8 cellular contexts compared by ENCODE assay signal in the genomic region with DNA sequence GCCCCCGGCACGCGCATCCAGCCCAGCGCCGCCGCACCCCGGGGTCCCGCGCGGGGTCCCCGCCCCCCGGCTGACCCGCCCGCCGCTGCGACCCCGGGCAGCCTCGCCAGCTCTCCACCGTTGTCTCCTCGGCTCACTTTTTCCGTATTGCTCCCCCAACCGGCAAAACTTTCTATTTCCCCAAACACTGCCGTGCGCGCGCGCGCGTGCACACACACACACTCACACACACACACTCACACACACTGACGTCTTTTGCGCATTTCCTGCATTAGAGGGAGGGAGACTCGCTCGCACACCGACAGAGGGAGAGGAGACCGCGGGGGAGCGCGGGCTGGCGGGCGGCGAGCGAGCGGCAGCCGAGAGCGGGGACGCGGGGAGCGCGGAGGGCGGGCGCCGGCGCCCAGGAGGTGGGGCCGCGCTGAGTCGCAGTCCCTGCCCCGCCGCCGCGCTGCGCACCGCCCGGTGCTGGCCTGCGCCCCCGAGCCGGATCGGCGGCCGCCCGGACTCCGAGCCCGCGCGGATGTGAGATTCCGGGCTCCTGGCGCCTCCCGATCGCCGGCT. TPM values are rescaled to one million over a fixed set of nuclear protein-coding genes. Genes with fewer than 3 reads are reported as not detected.
DNase-seq lines count a peak whose midpoint lies in the region; ATAC-seq and TF ChIP-seq lines count a peak whose summit lies in the region.

No MANE protein-coding gene starts in this region.

- H4K20me1 ChIP-seq in PC-3 (ENCODE audit: low read length) = no peaks in the 10 kb centered on the region

- intact Hi-C loops in PC-3 (cut with micrococcal nuclease) = loop anchor here (1.0 to 5.0 kb wide), 3 partner anchors 36 to 288 kb away; no protein-coding TSS in a partner anchor

- no peaks in the 10 kb centered on the region for H3K9me3 ChIP-seq in HUES48 (ENCODE audit: control insufficient read depth, insufficient read depth, low read length)
- no peaks in the 10 kb centered on the region for H3K9me3 ChIP-seq in PC-3 (ENCODE audit: low read length)
- no peaks in the 10 kb centered on the region for H3K9me3 ChIP-seq in esophagus (ENCODE audit: control insufficient read depth in 2 of 2, insufficient read depth in 1 of 2, low read depth in 1 of 2, low read length in 1 of 2)
- no peaks in the 10 kb centered on the region for H3K9me3 ChIP-seq in muscle layer of colon (ENCODE audit: low read length)

- H3K79me2 ChIP-seq in PC-3 (ENCODE audit: low read length) = peaks cover 41% of the 10 kb centered on the region

- BruUV-seq in PC-3 (replicated peaks; lab: Mats Ljungman, UMichigan) = no TSS peak

- peak overlapping the region; percentile 100 for H3K4me2 ChIP-seq in PC-3 (ENCODE audit: low read length)

- peak; percentile 54 for TF ChIP-seq CTCF in PC-3 (conservative IDR thresholded peaks at IDR 0.05; ENCODE audit: low read depth, low read length)

- peaks cover 33% of the 10 kb centered on the region for H3K4me1 Mint-ChIP-seq in activated T-cell treated with anti-CD3 and anti-CD28 coated beads, Interleukin-2, amount 50 U/mL, for 24 hours (ENCODE audit: low read depth)

- DNase-seq in DMS114 treated with DMSO at 0.1 percent for 48 hours (lab: John Stamatoyannopoulos, UW; ENCODE audit: unreplicated experiment) (peak; percentile 79), PC-3 (peak; percentile 95)
- DNase-seq in activated T-cell treated with anti-CD3 and anti-CD28 coated beads, Interleukin-2, amount 50 U/mL, for 24 hours = peak; percentile 91
- peak; percentile 93 for DNase-seq in stimulated activated CD8-positive, alpha-beta memory T cell treated with anti-CD3 and anti-CD28 coated beads, Interleukin-4, amount 100 ng/mL, for 48 hours

- CTCF ChIA-PET in PC-3 (lab: Charles Lee) = interaction anchor here (0.6 to 1.0 kb wide), 3 partner anchors 128 to 285 kb away, joined by 3 read pairs; no protein-coding TSS in a partner anchor

- peak overlapping the region; percentile 85 for H3K4me3 Mint-ChIP-seq in activated T-cell treated with anti-CD3 and anti-CD28 coated beads, Interleukin-2, amount 50 U/mL, for 24 hours

- H3K9me2 ChIP-seq in PC-3 (replicated peaks; ENCODE audit: low read length) = no peaks in the 10 kb centered on the region

- 0% methylated on average over 60 to 79 of the region's 79 CpGs for WGBS in esophagus, 2 donors

- H3K36me3 Mint-ChIP-seq in activated T-cell treated with anti-CD3 and anti-CD28 coated beads, Interleukin-2, amount 50 U/mL, for 24 hours (ENCODE audit: low read depth) = peaks cover 14% of the 10 kb centered on the region

- H3K27me3 ChIP-seq in HUES48 (ENCODE audit: control insufficient read depth, insufficient read depth, low read length) (peaks cover 82% of the 10 kb centered on the region), PC-3 (ENCODE audit: low read length) (no peaks in the 10 kb centered on the region), esophagus (ENCODE audit: control insufficient read depth in 1 of 2, insufficient read depth in 2 of 2, low read length in 2 of 2) (no peaks in the 10 kb centered on the region), muscle layer of colon (ENCODE audit: control insufficient read depth in 1 of 2, insufficient read depth in 2 of 2, low read length in 2 of 2) (no peaks in the 10 kb centered on the region)

- no peaks in the 10 kb centered on the region for H3F3A ChIP-seq in PC-3 (ENCODE audit: low read length, unreplicated experiment)

- H3K27ac ChIP-seq in HUES48 (ENCODE audit: low read depth, low read length) (no peak overlapping the region), PC-3 (ENCODE audit: low read length) (peak overlapping the region; percentile 47), esophagus (ENCODE audit: low read depth in 2 of 2, low read length in 1 of 2) (peak overlapping the region; percentile 98), muscle layer of colon (ENCODE audit: low read depth, low read length) (peak overlapping the region; percentile 99)

- H3K27ac Mint-ChIP-seq in activated T-cell treated with anti-CD3 and anti-CD28 coated beads, Interleukin-2, amount 50 U/mL, for 24 hours = peak overlapping the region; percentile 94

- peak; percentile 71 for ATAC-seq in GM21390 (IDR thresholded peaks at IDR 0.05; ENCODE audit: unreplicated experiment)
- peak; percentile 74 for ATAC-seq in PC-3

- H2AFZ ChIP-seq in PC-3 (ENCODE audit: low read length) = peak overlapping the region; percentile 100

- peaks cover 10% of the 10 kb centered on the region for H3K27me3 Mint-ChIP-seq in activated T-cell treated with anti-CD3 and anti-CD28 coated beads, Interleukin-2, amount 50 U/mL, for 24 hours

- POLR2A ChIA-PET in PC-3 (lab: Charles Lee; ENCODE audit: unreplicated experiment) = no interaction called here

- H3K4me1 ChIP-seq in HUES48 (ENCODE audit: control insufficient read depth, insufficient read depth, low read length) = peaks cover 6% of the 10 kb centered on the region; the same call in 1 of the 2 replicates
- H3K4me1 ChIP-seq in PC-3 (ENCODE audit: insufficient read depth, low read length) = peaks cover 18% of the 10 kb centered on the region
- peaks cover 3 to 5% of the 10 kb centered on the region in 2 donors for H3K4me1 ChIP-seq in esophagus (ENCODE audit: control insufficient read depth in 2 of 2, insufficient read depth in 2 of 2, low read length in 1 of 2)
- peaks cover 50% of the 10 kb centered on the region for H3K4me1 ChIP-seq in muscle layer of colon (ENCODE audit: insufficient read depth, low read length)

- H3K36me3 ChIP-seq in HUES48 (ENCODE audit: control insufficient read depth, insufficient read depth, low read length) = no peaks in the 10 kb centered on the region
- H3K36me3 ChIP-seq in PC-3 (ENCODE audit: low read depth, low read length) = no peaks in the 10 kb centered on the region
- H3K36me3 ChIP-seq in esophagus (ENCODE audit: control insufficient read depth in 2 of 2, insufficient read depth in 2 of 2, low read length in 1 of 2) = no peaks in the 10 kb centered on the region
- H3K36me3 ChIP-seq in muscle layer of colon (ENCODE audit: insufficient read depth, low read length) = no peaks in the 10 kb centered on the region

- H3K9ac ChIP-seq in HUES48 (ENCODE audit: low read depth, low read length) (no peak overlapping the region), PC-3 (ENCODE audit: low read length) (peak overlapping the region; percentile 74), muscle layer of colon (ENCODE audit: low read length) (peak overlapping the region; percentile 99)

- H3K4me3 ChIP-seq in HUES48 (ENCODE audit: low read depth, low read length) (peak overlapping the region; percentile 91), PC-3 (ENCODE audit: low read length) (peak overlapping the region; percentile 100), esophagus (ENCODE audit: low read depth in 1 of 2, low read length in 2 of 2) (peak overlapping the region; percentile 67 to 74), muscle layer of colon (ENCODE audit: low read depth in 1 of 2, low read length in 2 of 2) (peak overlapping the region; percentile 88 to 94)

- H3K9me3 Mint-ChIP-seq in activated T-cell treated with anti-CD3 and anti-CD28 coated beads, Interleukin-2, amount 50 U/mL, for 24 hours = no peaks in the 10 kb centered on the region

RNA-seq across cellular contexts. Expression of gene PRKCE, which starts 0.5 kb away (rescaled TPM):
- 4.4 and 7.0 TPM in 2 replicates for total RNA-seq in PC-3 (2014; rRNA removed)
- 1 to 10 TPM; 2.6 to 2.9 TPM for polyA plus RNA-seq in esophagus

RNA-seq across cellular contexts. Expression of gene SRBD1, which starts 39.9 kb away (rescaled TPM):
- total RNA-seq in PC-3 (2014; rRNA removed) = 19.8 and 20.8 TPM in 2 replicates
- polyA plus RNA-seq in esophagus = 1 to 10 TPM; 2.3 to 3.1 TPM
